Comparison of ENCODE assay signal across 8 cellular contexts in the genomic region with DNA sequence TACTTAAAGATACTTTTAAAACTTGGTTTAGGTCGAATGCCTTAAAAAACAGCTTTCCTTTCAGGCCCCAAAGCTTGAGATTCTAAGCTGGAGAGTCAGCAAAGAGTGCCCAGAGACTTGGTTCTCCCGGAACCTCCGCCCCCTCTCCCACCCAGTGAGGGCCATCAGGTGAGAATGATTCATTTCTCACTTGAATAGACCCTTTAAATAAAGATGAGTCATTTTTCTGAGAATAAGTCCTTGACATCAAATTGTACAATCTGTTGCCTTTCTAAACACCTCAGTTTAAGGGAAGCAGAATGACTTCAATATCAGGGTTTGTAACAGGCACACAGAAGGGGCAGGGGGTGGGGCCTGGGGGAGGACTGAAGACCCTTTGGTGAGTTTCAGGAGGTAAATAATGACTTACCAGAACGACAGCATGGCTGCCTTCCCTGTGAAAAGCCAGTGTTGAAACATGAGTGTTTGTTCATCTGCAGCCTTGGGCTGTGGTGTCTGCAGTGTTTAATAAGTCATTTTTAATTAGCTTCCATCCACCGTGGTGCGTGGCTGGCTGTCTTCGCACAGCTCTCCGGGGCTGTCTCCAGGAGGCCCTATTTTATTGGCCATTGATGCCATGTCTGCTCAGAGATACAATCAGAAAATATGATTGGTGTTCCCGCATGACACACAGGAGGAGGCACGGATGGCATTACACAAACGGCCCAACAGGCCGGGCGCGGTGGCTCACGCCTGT.
A peak's percentile ranks its signal among the peaks of the same experiment; 100 is the strongest.
DNase-seq lines count a peak whose midpoint lies in the region; ATAC-seq and TF ChIP-seq lines count a peak whose summit lies in the region.

No MANE protein-coding gene starts in this region.

- H3K4me3 ChIP-seq in left ventricle myocardium inferior (no peak overlapping the region), MM.1S (ENCODE audit: low read length) (no peak overlapping the region), mammary epithelial cell (replicated peaks in 1 of 3; ENCODE audit: insufficient read depth in 1 of 3, low read depth in 2 of 3, low read length in 3 of 3) (no peak overlapping the region), thyroid gland (replicated peaks in 1 of 3) (no peak overlapping the region)

- CTCF ChIA-PET in mammary epithelial cell (lab: Charles Lee; ENCODE audit: low non-redundant PET) = interaction anchor here (0.6 to 0.7 kb wide), 6 partner anchors 30 to 301 kb away, joined by 3 to 5 read pairs (median 4); no protein-coding TSS in a partner anchor

- H3K9me2 ChIP-seq in MM.1S (replicated peaks; ENCODE audit: insufficient read depth, low read length) = no peaks in the 10 kb centered on the region

- intact Hi-C loops in left ventricle myocardium inferior (cut with micrococcal nuclease) (no loop called here), Right ventricle myocardium inferior (cut with DNase I) (loop anchor here (2.0 kb wide), 1 partner anchor 289 kb away; no protein-coding TSS in a partner anchor), mammary epithelial cell (cut with micrococcal nuclease) (loop anchor here (2.0 to 5.0 kb wide), 2 partner anchors 67 to 235 kb away; no protein-coding TSS in a partner anchor), thyroid gland (cut with DNase I) (no loop called here)

- BruUV-seq in mammary epithelial cell (replicated peaks; lab: Mats Ljungman, UMichigan) = no TSS peak

- H3K79me2 ChIP-seq in MM.1S (ENCODE audit: low read length) (no peaks in the 10 kb centered on the region), mammary epithelial cell (ENCODE audit: insufficient read depth, low read length) (no peaks in the 10 kb centered on the region)

- TF ChIP-seq CTCF in left ventricle myocardium inferior (IDR thresholded peaks at IDR 0.05; ENCODE audit: borderline replicate concordance) = no peak
- no peak for TF ChIP-seq CTCF in MM.1S (IDR thresholded peaks at IDR 0.05; ENCODE audit: low read length)
- no peak for TF ChIP-seq CTCF in mammary epithelial cell (conservative IDR thresholded peaks at IDR 0.05 in 1 of 2, IDR thresholded peaks at IDR 0.05 in 1 of 2; ENCODE audit: extremely low read depth in 1 of 2, insufficient read depth in 1 of 2, low read depth in 1 of 2, low read length in 2 of 2)
- TF ChIP-seq CTCF in thyroid gland (IDR thresholded peaks at IDR 0.05) = no peak

- peak overlapping the region; percentile 41 for H3K27ac ChIP-seq in left ventricle myocardium inferior (replicated peaks)
- no peak overlapping the region for H3K27ac ChIP-seq in MM.1S (ENCODE audit: low read length)
- H3K27ac ChIP-seq in mammary epithelial cell (ENCODE audit: insufficient read depth, low read depth, low read length) = peak overlapping the region; percentile 87
- H3K27ac ChIP-seq in thyroid gland = peak overlapping the region in 1 of 3 donors; percentile 36

- in situ Hi-C loops in mammary epithelial cell (cut with MboI; ENCODE audit: low sequenced_read_pairs in 2 of 2) = loop anchor here in 1 of 2 donors (10.0 kb wide), 1 partner anchor 283 kb away; no protein-coding TSS in a partner anchor

- no peaks in the 10 kb centered on the region for H3F3A ChIP-seq in MM.1S (ENCODE audit: insufficient read depth, low read length)

- 0 out of 2 replicates have a peak overlapping the region, but pooled peaks have one; percentile 1 for H2AFZ ChIP-seq in MM.1S (ENCODE audit: low read length)
- H2AFZ ChIP-seq in mammary epithelial cell (ENCODE audit: low read depth, low read length) = peak overlapping the region; percentile 42

- no peaks in the 10 kb centered on the region for H3K36me3 ChIP-seq in left ventricle myocardium inferior
- H3K36me3 ChIP-seq in MM.1S (replicated peaks; ENCODE audit: insufficient read depth, low read length) = no peaks in the 10 kb centered on the region
- H3K36me3 ChIP-seq in mammary epithelial cell (ENCODE audit: insufficient read depth, low read length) = no peaks in the 10 kb centered on the region
- H3K36me3 ChIP-seq in thyroid gland = no peaks in the 10 kb centered on the region

- H3K9me3 ChIP-seq in left ventricle myocardium inferior (replicated peaks) = no peaks in the 10 kb centered on the region
- no peaks in the 10 kb centered on the region for H3K9me3 ChIP-seq in MM.1S (replicated peaks; ENCODE audit: insufficient read depth, low read length)
- H3K9me3 ChIP-seq in mammary epithelial cell (replicated peaks; ENCODE audit: insufficient read depth, low read length) = no peaks in the 10 kb centered on the region
- no peaks in the 10 kb centered on the region for H3K9me3 ChIP-seq in thyroid gland

- H3K4me1 ChIP-seq in left ventricle myocardium inferior = peaks cover 10% of the 10 kb centered on the region
- no peaks in the 10 kb centered on the region for H3K4me1 ChIP-seq in MM.1S (ENCODE audit: low read length)
- peaks cover 28% of the 10 kb centered on the region for H3K4me1 ChIP-seq in mammary epithelial cell (ENCODE audit: insufficient read depth, low read length)
- H3K4me1 ChIP-seq in thyroid gland = peaks cover 0 to 7% of the 10 kb centered on the region in 2 donors

- no peak overlapping the region for H3K4me2 ChIP-seq in MM.1S (ENCODE audit: low read depth, low read length)
- peak overlapping the region; percentile 64 for H3K4me2 ChIP-seq in mammary epithelial cell (ENCODE audit: insufficient read depth, low read depth, low read length)

- 58% methylated on average over 14 of the region's 15 CpGs for WGBS in mammary epithelial cell (ENCODE audit: low coverage, missing lambda C conversion rate)
- WGBS in thyroid gland, 2 donors = 72 to 82% methylated on average over 15 of the region's 15 CpGs

- no peaks in the 10 kb centered on the region for H4K20me1 ChIP-seq in MM.1S (ENCODE audit: insufficient read depth, low read length)
- no peaks in the 10 kb centered on the region for H4K20me1 ChIP-seq in mammary epithelial cell (ENCODE audit: insufficient read depth, low read length)

- H3K9ac ChIP-seq in MM.1S (ENCODE audit: low read length) (no peak overlapping the region), mammary epithelial cell (ENCODE audit: insufficient read depth, low read length) (peak overlapping the region; percentile 60)

- TF ChIP-seq POLR2A in thyroid gland (IDR thresholded peaks at IDR 0.05) = no peak

- dilution Hi-C loops in mammary epithelial cell (cut with HindIII; ENCODE audit: low sequenced_read_pairs) = no loop called here

- no peak for ATAC-seq in Right ventricle myocardium inferior

- no peak for DNase-seq in left ventricle myocardium inferior
- DNase-seq in Right ventricle myocardium inferior (ENCODE audit: missing footprints) = no peak
- no peak for DNase-seq in MM.1S
- DNase-seq in mammary epithelial cell = peak; percentile 82
- DNase-seq in stimulated activated CD4-positive, alpha-beta T cell treated with anti-CD3 and anti-CD28 coated beads, Interleukin-12 subunit alpha, Interleukin-12 subunit beta, amount 100 ng/mL, for 4 hours = peak; percentile 7
- DNase-seq in thyroid gland = no peak
- no peak for DNase-seq in 8988T
- no peak for DNase-seq in pons (ENCODE audit: low spot score)

- H3K27me3 ChIP-seq in left ventricle myocardium inferior (ENCODE audit: low read depth) (peaks cover 82% of the 10 kb centered on the region), MM.1S (replicated peaks; ENCODE audit: insufficient read depth, low read length) (no peaks in the 10 kb centered on the region), mammary epithelial cell (ENCODE audit: insufficient read depth, low read length) (no peaks in the 10 kb centered on the region), thyroid gland (no peaks in the 10 kb centered on the region)

Comparison
In these comparisons a context has a peak if more than half of its experiments do, and no peak if none do; other contexts are left out.
1. intact Hi-C loops: an anchor here in Right ventricle myocardium inferior (2.0 kb wide) and mammary epithelial cell (2.0 to 5.0 kb wide); none called in left ventricle myocardium inferior and thyroid gland.
2. DNase-seq: peak in mammary epithelial cell (single experiment) and stimulated activated CD4-positive, alpha-beta T cell treated with anti-CD3 and anti-CD28 coated beads, Interleukin-12 subunit alpha, Interleukin-12 subunit beta, amount 100 ng/mL, for 4 hours (single experiment); none in left ventricle myocardium inferior (single experiment), Right ventricle myocardium inferior (single experiment), MM.1S (single experiment), thyroid gland (0 of 2), 8988T (single experiment) and pons (single experiment).